8 cellular contexts compared by ENCODE assay signal in the genomic region with DNA sequence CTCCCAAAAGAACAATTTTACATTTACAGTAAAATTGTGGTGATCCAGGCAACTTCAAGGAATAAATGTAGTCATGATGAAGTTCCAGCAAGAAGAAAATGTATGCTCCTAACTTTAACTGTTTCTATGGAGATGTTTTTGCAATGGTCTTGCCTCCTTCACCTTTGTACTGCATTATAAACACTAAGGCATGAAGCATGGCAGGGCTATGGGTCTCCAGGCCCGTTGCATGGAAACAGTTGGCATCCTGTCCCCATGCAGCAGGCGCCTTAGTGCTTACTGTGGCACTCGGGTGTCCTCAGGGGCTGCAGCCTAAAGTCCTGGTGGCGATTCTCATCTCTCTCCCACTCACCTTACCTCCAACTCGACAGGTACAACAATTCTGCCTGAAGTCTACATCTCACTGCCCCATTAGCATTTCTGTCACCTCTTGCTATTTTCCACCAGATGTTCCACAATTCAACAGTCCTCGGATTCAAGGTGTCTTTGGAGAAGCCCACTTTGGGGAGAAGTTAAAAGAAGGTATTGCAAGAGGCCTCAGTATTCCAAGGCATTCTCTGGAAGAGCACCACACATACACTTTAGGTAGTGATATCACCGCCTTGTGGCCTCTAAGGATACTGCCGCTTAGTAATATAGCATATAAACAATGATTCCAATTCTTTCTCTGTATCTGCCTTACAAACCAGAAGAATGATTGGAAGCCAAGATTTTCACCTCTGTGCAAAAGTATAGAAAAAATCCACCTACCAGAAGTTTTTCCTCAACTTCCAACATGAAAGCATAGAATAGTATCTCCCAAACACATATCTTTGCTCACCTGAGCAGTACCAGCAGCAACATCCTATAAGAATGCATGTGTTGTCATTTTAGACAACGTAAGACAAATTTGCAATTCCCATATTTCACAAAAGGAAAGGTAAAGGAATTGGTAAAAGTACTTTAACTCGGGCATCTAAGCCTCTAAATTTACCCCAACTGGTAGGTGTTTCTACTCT. TPM values are rescaled to one million over a fixed set of nuclear protein-coding genes. Genes with fewer than 3 reads are reported as not detected.
DNase-seq lines count a peak whose midpoint lies in the region; ATAC-seq and TF ChIP-seq lines count a peak whose summit lies in the region.

No MANE protein-coding gene starts in this region.

- DNase-seq in natural killer cell (no peak), HuH-7 (ENCODE audit: low spot score) (peak; percentile 71), SK-N-DZ (ENCODE audit: low spot score) (peak; percentile 61), globus pallidus (ENCODE audit: low spot score) (peak; percentile 74)
- no peak for DNase-seq in natural killer cell treated with Interleukin-12 subunit alpha and Interleukin-12 subunit beta and Interleukin-15 and Interleukin-18, amount 100 ng/mL, for 72 hours (ENCODE audit: low spot score)
- no peak for DNase-seq in stimulated activated effector memory CD8-positive, alpha-beta T cell treated with anti-CD3 and anti-CD28 coated beads, Interleukin-12 subunit alpha, Interleukin-12 subunit beta, amount 100 ng/mL, for 72 hours (ENCODE audit: low spot score in 2 of 2)

- H3K27ac Mint-ChIP-seq in natural killer cell, result no peak overlapping the region
- H3K27ac Mint-ChIP-seq in natural killer cell treated with Interleukin-12 subunit alpha and Interleukin-12 subunit beta and Interleukin-15 and Interleukin-18, amount 100 ng/mL, for 72 hours, result no peak overlapping the region
- no peak overlapping the region for H3K27ac Mint-ChIP-seq in stimulated activated effector memory CD8-positive, alpha-beta T cell treated with anti-CD3 and anti-CD28 coated beads, Interleukin-12 subunit alpha, Interleukin-12 subunit beta, amount 100 ng/mL, for 72 hours

- peaks cover 35 to 63% of the 10 kb centered on the region in 2 donors for H3K27me3 Mint-ChIP-seq in natural killer cell (ENCODE audit: low read depth in 2 of 2)
- H3K27me3 Mint-ChIP-seq in natural killer cell treated with Interleukin-12 subunit alpha and Interleukin-12 subunit beta and Interleukin-15 and Interleukin-18, amount 100 ng/mL, for 72 hours, result peaks cover 34 to 49% of the 10 kb centered on the region in 2 donors

- intact Hi-C loops in natural killer cell (cut with micrococcal nuclease), result loop anchor here (1.0 kb wide), 1 partner anchor 110 kb away; no protein-coding TSS in a partner anchor

- H3K9me3 Mint-ChIP-seq in natural killer cell, result no peaks in the 10 kb centered on the region
- H3K9me3 Mint-ChIP-seq in natural killer cell treated with Interleukin-12 subunit alpha and Interleukin-12 subunit beta and Interleukin-15 and Interleukin-18, amount 100 ng/mL, for 72 hours, result no peaks in the 10 kb centered on the region
- no peaks in the 10 kb centered on the region for H3K9me3 Mint-ChIP-seq in stimulated activated effector memory CD8-positive, alpha-beta T cell treated with anti-CD3 and anti-CD28 coated beads, Interleukin-12 subunit alpha, Interleukin-12 subunit beta, amount 100 ng/mL, for 72 hours

- TF ChIP-seq CTCF in natural killer cell (IDR thresholded peaks at IDR 0.05), result peak; percentile 21

- peak in 2 of 3 donors; percentile 28 to 41 for ATAC-seq in natural killer cell
- ATAC-seq in natural killer cell treated with Interleukin-12 subunit alpha and Interleukin-12 subunit beta and Interleukin-15 and Interleukin-18, amount 100 ng/mL, for 72 hours, result no peak
- peak; percentile 51 for ATAC-seq in stimulated activated effector memory CD8-positive, alpha-beta T cell treated with anti-CD3 and anti-CD28 coated beads, Interleukin-12 subunit alpha, Interleukin-12 subunit beta, amount 100 ng/mL, for 72 hours
- ATAC-seq in HG02763 (IDR thresholded peaks at IDR 0.05; ENCODE audit: unreplicated experiment), result no peak
- no peak for ATAC-seq in HG03521 (IDR thresholded peaks at IDR 0.05; ENCODE audit: unreplicated experiment)

- no peak overlapping the region for H3K4me3 Mint-ChIP-seq in natural killer cell
- H3K4me3 Mint-ChIP-seq in natural killer cell treated with Interleukin-12 subunit alpha and Interleukin-12 subunit beta and Interleukin-15 and Interleukin-18, amount 100 ng/mL, for 72 hours, result no peak overlapping the region
- H3K4me3 Mint-ChIP-seq in stimulated activated effector memory CD8-positive, alpha-beta T cell treated with anti-CD3 and anti-CD28 coated beads, Interleukin-12 subunit alpha, Interleukin-12 subunit beta, amount 100 ng/mL, for 72 hours, result no peak overlapping the region

- H3K36me3 Mint-ChIP-seq in natural killer cell, result no peaks in the 10 kb centered on the region
- no peaks in the 10 kb centered on the region for H3K36me3 Mint-ChIP-seq in natural killer cell treated with Interleukin-12 subunit alpha and Interleukin-12 subunit beta and Interleukin-15 and Interleukin-18, amount 100 ng/mL, for 72 hours
- no peaks in the 10 kb centered on the region for H3K36me3 Mint-ChIP-seq in stimulated activated effector memory CD8-positive, alpha-beta T cell treated with anti-CD3 and anti-CD28 coated beads, Interleukin-12 subunit alpha, Interleukin-12 subunit beta, amount 100 ng/mL, for 72 hours

- H3K4me1 Mint-ChIP-seq in natural killer cell, result peaks cover 4 to 10% of the 10 kb centered on the region in 2 donors
- H3K4me1 Mint-ChIP-seq in natural killer cell treated with Interleukin-12 subunit alpha and Interleukin-12 subunit beta and Interleukin-15 and Interleukin-18, amount 100 ng/mL, for 72 hours (ENCODE audit: low read depth in 2 of 2), result peaks cover 0 to 3% of the 10 kb centered on the region in 2 donors
- peaks cover 12% of the 10 kb centered on the region for H3K4me1 Mint-ChIP-seq in stimulated activated effector memory CD8-positive, alpha-beta T cell treated with anti-CD3 and anti-CD28 coated beads, Interleukin-12 subunit alpha, Interleukin-12 subunit beta, amount 100 ng/mL, for 72 hours

RNA-seq across cellular contexts. Expression of a gene that starts 5.1 kb away (rescaled TPM):
- total RNA-seq in natural killer cell, result not detected
- not detected for total RNA-seq in natural killer cell treated with Interleukin-12 subunit alpha and Interleukin-12 subunit beta and Interleukin-15 and Interleukin-18, amount 100 ng/mL, for 72 hours
- polyA plus RNA-seq in SK-N-DZ (2014; cell fraction: cytosol; rRNA removed), result 16.8 and 18.7 TPM in 2 replicates
- polyA plus RNA-seq in SK-N-DZ (2014; cell fraction: nucleus; rRNA removed), result 21.6 and 22.9 TPM in 2 replicates

Comparison
In these comparisons a context has a peak if more than half of its experiments do, and no peak if none do; other contexts are left out.
1. ATAC-seq: peak in natural killer cell (2 of 3) and stimulated activated effector memory CD8-positive, alpha-beta T cell treated with anti-CD3 and anti-CD28 coated beads, Interleukin-12 subunit alpha, Interleukin-12 subunit beta, amount 100 ng/mL, for 72 hours (single experiment); none in natural killer cell treated with Interleukin-12 subunit alpha and Interleukin-12 subunit beta and Interleukin-15 and Interleukin-18, amount 100 ng/mL, for 72 hours (0 of 2), HG02763 (single experiment) and HG03521 (single experiment).
2. DNase-seq: peak in HuH-7 (single experiment), SK-N-DZ (single experiment) and globus pallidus (single experiment); none in natural killer cell (single experiment), natural killer cell treated with Interleukin-12 subunit alpha and Interleukin-12 subunit beta and Interleukin-15 and Interleukin-18, amount 100 ng/mL, for 72 hours (single experiment) and stimulated activated effector memory CD8-positive, alpha-beta T cell treated with anti-CD3 and anti-CD28 coated beads, Interleukin-12 subunit alpha, Interleukin-12 subunit beta, amount 100 ng/mL, for 72 hours (0 of 2).